Comparison of ENCODE assay signal across 11 cellular contexts in genomic region chr1:25020173-25020840, GRCh38.
DNase-seq lines count a peak whose midpoint lies in the region; ATAC-seq and TF ChIP-seq lines count a peak whose summit lies in the region.
"Had no signal": no experiment of that assay in that cellular context is flagged by ENCODE, and none has a peak within 500 bp of the region (broad histone marks: within the 10 kb centered on the region; RNA-seq: fewer than 3 reads in every experiment).

No MANE protein-coding gene starts in this region.

- H3K4me3 ChIP-seq in CD4-positive, alpha-beta memory T cell (ENCODE audit: low read length in 2 of 2) = no peak overlapping the region
- no peak overlapping the region for H3K4me3 ChIP-seq in MM.1S (ENCODE audit: low read length)
- H3K4me3 ChIP-seq: breast epithelium had no signal

- CTCF ChIA-PET in CD4-positive, alpha-beta memory T cell (lab: Charles Lee; ENCODE audit: partially characterized antibody) = no interaction called here

- no peaks in the 10 kb centered on the region for H3K9me3 Mint-ChIP-seq in CD4-positive, alpha-beta memory T cell
- H3K9me3 Mint-ChIP-seq in IgD-negative memory B cell = no peaks in the 10 kb centered on the region
- H3K9me3 Mint-ChIP-seq in activated T-helper 1 cell treated with anti-CD3 and anti-CD28 coated beads, Interleukin-12 subunit alpha, Interleukin-12 subunit beta, Interleukin-2, Interleukin-4 antibody, amounts not matched to agents 30 ng/mL and 10 ng/mL and 1 ng/mL, durations not matched to agents 14 hours and 24 hours and 36 hours = no peaks in the 10 kb centered on the region
- no peaks in the 10 kb centered on the region for H3K9me3 Mint-ChIP-seq in naive thymus-derived CD8-positive, alpha-beta T cell

- no peak overlapping the region for H3K9ac ChIP-seq in MM.1S (ENCODE audit: low read length)

- POLR2A ChIA-PET in CD4-positive, alpha-beta memory T cell (lab: Charles Lee; ENCODE audit: partially characterized antibody) = interaction anchor here (1.2 to 4.8 kb wide), 3 partner anchors 14 to 34 kb away, joined by 3 to 131 read pairs (median 15); no protein-coding TSS in a partner anchor
- POLR2A ChIA-PET in naive thymus-derived CD8-positive, alpha-beta T cell (lab: Charles Lee) = interaction anchor here (0.9 to 10.6 kb wide), 7 partner anchors 10 to 94 kb away, joined by 3 to 139 read pairs (median 50); partner anchors contain the start of gene RUNX3

- no peaks in the 10 kb centered on the region for H3K27me3 Mint-ChIP-seq in CD4-positive, alpha-beta memory T cell
- no peaks in the 10 kb centered on the region for H3K27me3 Mint-ChIP-seq in IgD-negative memory B cell
- no peaks in the 10 kb centered on the region for H3K27me3 Mint-ChIP-seq in activated T-helper 1 cell treated with anti-CD3 and anti-CD28 coated beads, Interleukin-12 subunit alpha, Interleukin-12 subunit beta, Interleukin-2, Interleukin-4 antibody, amounts not matched to agents 30 ng/mL and 10 ng/mL and 1 ng/mL, durations not matched to agents 14 hours and 24 hours and 36 hours (ENCODE audit: insufficient read depth)
- H3K27me3 Mint-ChIP-seq in naive thymus-derived CD8-positive, alpha-beta T cell = no peaks in the 10 kb centered on the region

- intact Hi-C loops in CD4-positive, alpha-beta memory T cell (cut with micrococcal nuclease) = no loop called here
- intact Hi-C loops in activated T-helper 1 cell treated with anti-CD3 and anti-CD28 coated beads, Interleukin-12 subunit alpha, Interleukin-12 subunit beta, Interleukin-2, Interleukin-4 antibody, amounts not matched to agents 30 ng/mL and 10 ng/mL and 1 ng/mL, durations not matched to agents 14 hours and 24 hours and 36 hours (cut with micrococcal nuclease) = no loop called here

- peak overlapping the region in 3 of 8 donors; percentile 14 to 33 (median 25) for H3K4me3 Mint-ChIP-seq in CD4-positive, alpha-beta memory T cell
- H3K4me3 Mint-ChIP-seq in IgD-negative memory B cell = peak overlapping the region in 2 of 4 donors; percentile 9 to 90
- H3K4me3 Mint-ChIP-seq in activated T-helper 1 cell treated with anti-CD3 and anti-CD28 coated beads, Interleukin-12 subunit alpha, Interleukin-12 subunit beta, Interleukin-2, Interleukin-4 antibody, amounts not matched to agents 30 ng/mL and 10 ng/mL and 1 ng/mL, durations not matched to agents 14 hours and 24 hours and 36 hours = no peak overlapping the region
- H3K4me3 Mint-ChIP-seq in naive thymus-derived CD8-positive, alpha-beta T cell = peak overlapping the region in 8 of 10 donors; percentile 7 to 65 (median 49)

- DNase-seq in CD4-positive, alpha-beta memory T cell = peak in 1 of 5 donors; percentile 31
- no peak for DNase-seq in activated T-helper 1 cell treated with anti-CD3 and anti-CD28 coated beads, Interleukin-12 subunit alpha, Interleukin-12 subunit beta, Interleukin-2, Interleukin-4 antibody, amounts not matched to agents 30 ng/mL and 10 ng/mL and 1 ng/mL, durations not matched to agents 14 hours and 24 hours and 36 hours (ENCODE audit: low spot score)
- DNase-seq in naive thymus-derived CD8-positive, alpha-beta T cell = no peak
- no peak for DNase-seq in MM.1S
- no peak for DNase-seq in KG1 (lab: John Stamatoyannopoulos, UW)
- DNase-seq: kidney, NCI-H1694 treated with DMSO at 0.1 percent for 48 hours, SHP77 had no signal

- no peak for TF ChIP-seq CTCF in MM.1S (IDR thresholded peaks at IDR 0.05; ENCODE audit: low read length)

- no peaks in the 10 kb centered on the region for H3K9me3 ChIP-seq in CD4-positive, alpha-beta memory T cell (ENCODE audit: control insufficient read depth in 1 of 2, low read length in 2 of 2)
- no peaks in the 10 kb centered on the region for H3K9me3 ChIP-seq in MM.1S (replicated peaks; ENCODE audit: insufficient read depth, low read length)
- H3K9me3 ChIP-seq: breast epithelium had no signal

- H3K4me2 ChIP-seq in MM.1S (ENCODE audit: low read depth, low read length) = no peak overlapping the region

- H3K36me3 Mint-ChIP-seq in CD4-positive, alpha-beta memory T cell = no peaks in the 10 kb centered on the region
- H3K36me3 Mint-ChIP-seq in IgD-negative memory B cell = no peaks in the 10 kb centered on the region
- no peaks in the 10 kb centered on the region for H3K36me3 Mint-ChIP-seq in activated T-helper 1 cell treated with anti-CD3 and anti-CD28 coated beads, Interleukin-12 subunit alpha, Interleukin-12 subunit beta, Interleukin-2, Interleukin-4 antibody, amounts not matched to agents 30 ng/mL and 10 ng/mL and 1 ng/mL, durations not matched to agents 14 hours and 24 hours and 36 hours (ENCODE audit: low read depth)
- H3K36me3 Mint-ChIP-seq in naive thymus-derived CD8-positive, alpha-beta T cell = no peaks in the 10 kb centered on the region

- H2AFZ ChIP-seq in MM.1S (ENCODE audit: low read length) = no peak overlapping the region

- no peaks in the 10 kb centered on the region for H3K9me2 ChIP-seq in MM.1S (replicated peaks; ENCODE audit: insufficient read depth, low read length)

- H3K36me3 ChIP-seq in CD4-positive, alpha-beta memory T cell (ENCODE audit: insufficient read depth, low read length) = no peaks in the 10 kb centered on the region
- no peaks in the 10 kb centered on the region for H3K36me3 ChIP-seq in MM.1S (replicated peaks; ENCODE audit: insufficient read depth, low read length)
- H3K36me3 ChIP-seq: breast epithelium had no signal

- H3K4me1 Mint-ChIP-seq in CD4-positive, alpha-beta memory T cell = peaks cover 28 to 73% (median 47%) of the 10 kb centered on the region in 4 donors
- peaks cover 32 to 35% (median 32%) of the 10 kb centered on the region in 3 donors for H3K4me1 Mint-ChIP-seq in IgD-negative memory B cell
- H3K4me1 Mint-ChIP-seq in activated T-helper 1 cell treated with anti-CD3 and anti-CD28 coated beads, Interleukin-12 subunit alpha, Interleukin-12 subunit beta, Interleukin-2, Interleukin-4 antibody, amounts not matched to agents 30 ng/mL and 10 ng/mL and 1 ng/mL, durations not matched to agents 14 hours and 24 hours and 36 hours (ENCODE audit: low read depth) = peaks cover 79% of the 10 kb centered on the region
- H3K4me1 Mint-ChIP-seq in naive thymus-derived CD8-positive, alpha-beta T cell = peaks cover 46 to 83% (median 78%) of the 10 kb centered on the region in 4 donors

- H3K27me3 ChIP-seq in CD4-positive, alpha-beta memory T cell (ENCODE audit: insufficient read depth, low read length) = no peaks in the 10 kb centered on the region
- no peaks in the 10 kb centered on the region for H3K27me3 ChIP-seq in MM.1S (replicated peaks; ENCODE audit: insufficient read depth, low read length)
- H3K27me3 ChIP-seq: breast epithelium had no signal

- H4K20me1 ChIP-seq in MM.1S (ENCODE audit: insufficient read depth, low read length) = no peaks in the 10 kb centered on the region

- peak overlapping the region; percentile 99 for H3K27ac ChIP-seq in CD4-positive, alpha-beta memory T cell (ENCODE audit: low read depth, low read length)
- H3K27ac ChIP-seq in MM.1S (ENCODE audit: low read length) = no peak overlapping the region
- H3K27ac ChIP-seq: breast epithelium had no signal

- peaks cover 66% of the 10 kb centered on the region for H3K4me1 ChIP-seq in CD4-positive, alpha-beta memory T cell (ENCODE audit: insufficient read depth, low read length)
- peaks cover 25% of the 10 kb centered on the region for H3K4me1 ChIP-seq in MM.1S (ENCODE audit: low read length)
- H3K4me1 ChIP-seq: breast epithelium had no signal

- H3K79me2 ChIP-seq in MM.1S (ENCODE audit: low read length) = no peaks in the 10 kb centered on the region

- peak overlapping the region; percentile 69 to 99 (median 95) for H3K27ac Mint-ChIP-seq in CD4-positive, alpha-beta memory T cell
- peak overlapping the region; percentile 60 to 97 (median 87) for H3K27ac Mint-ChIP-seq in IgD-negative memory B cell
- H3K27ac Mint-ChIP-seq in activated T-helper 1 cell treated with anti-CD3 and anti-CD28 coated beads, Interleukin-12 subunit alpha, Interleukin-12 subunit beta, Interleukin-2, Interleukin-4 antibody, amounts not matched to agents 30 ng/mL and 10 ng/mL and 1 ng/mL, durations not matched to agents 14 hours and 24 hours and 36 hours = peak overlapping the region; percentile 82
- H3K27ac Mint-ChIP-seq in naive thymus-derived CD8-positive, alpha-beta T cell = peak overlapping the region; percentile 92 to 99 (median 96)

- H3F3A ChIP-seq in MM.1S (ENCODE audit: insufficient read depth, low read length) = peaks cover 18% of the 10 kb centered on the region

- ATAC-seq in naive thymus-derived CD8-positive, alpha-beta T cell = no peak
- no peak for ATAC-seq in HG03097 (IDR thresholded peaks at IDR 0.05; ENCODE audit: low FRiP score, unreplicated experiment)
